Comparison of ENCODE assay signal across 24 cellular contexts in the genomic region with DNA sequence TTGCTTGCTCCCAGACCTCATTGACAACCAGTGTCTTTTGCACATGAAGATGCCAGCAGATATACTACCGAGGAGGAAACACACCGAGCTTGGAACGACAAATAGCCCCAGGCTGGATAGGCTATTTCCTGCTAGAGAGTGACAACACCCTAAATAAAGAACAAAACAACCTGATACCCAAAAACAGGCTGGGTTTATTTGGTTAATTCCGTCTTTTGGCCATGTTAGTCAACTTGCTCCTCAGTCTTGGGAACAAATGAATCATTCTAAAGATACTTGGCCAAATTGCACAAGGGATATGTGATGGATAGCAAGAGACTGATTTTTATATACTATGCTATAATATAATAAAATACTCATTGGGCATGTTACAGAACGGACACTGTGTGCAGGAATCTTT. TPM values are rescaled to one million over a fixed set of nuclear protein-coding genes. Genes with fewer than 3 reads are reported as not detected.
"Had no signal": no experiment of that assay in that cellular context is flagged by ENCODE, and none has a peak within 500 bp of the region (broad histone marks: within the 10 kb centered on the region; RNA-seq: fewer than 3 reads in every experiment).

No MANE protein-coding gene starts in this region.

- H3K9me3 ChIP-seq: ascending aorta, colonic mucosa, heart right ventricle, ovary, testis had no signal

- H3K27me3 ChIP-seq: ascending aorta, cardiac muscle cell, colonic mucosa, heart right ventricle, ovary, testis had no signal

- H3K27me3 Mint-ChIP-seq: activated CD4-positive, alpha-beta memory T cell treated with anti-CD3 and anti-CD28 coated beads, Interleukin-2, amount 10 ng/mL, durations not matched to agents 7 days and 5 days; activated CD4-positive, alpha-beta T cell treated with anti-CD3 and anti-CD28 coated beads for 36 hours had no signal

- H3K9me3 Mint-ChIP-seq: activated CD4-positive, alpha-beta memory T cell treated with anti-CD3 and anti-CD28 coated beads, Interleukin-2, amount 10 ng/mL, durations not matched to agents 7 days and 5 days; activated T-cell treated with anti-CD3 and anti-CD28 coated beads, Interleukin-2, amount 50 U/mL, for 72 hours had no signal

- H3K36me3 ChIP-seq: ascending aorta, cardiac muscle cell, colonic mucosa, heart right ventricle, ovary had no signal

- H3K4me1 ChIP-seq: ascending aorta, colonic mucosa, heart right ventricle, testis had no signal

- DNase-seq: activated CD4-positive, alpha-beta memory T cell treated with anti-CD3 and anti-CD28 coated beads, Interleukin-2, amount 10 ng/mL, durations not matched to agents 7 days and 5 days; activated CD4-positive, alpha-beta T cell treated with anti-CD3 and anti-CD28 coated beads for 36 hours; activated CD8-positive, alpha-beta memory T cell treated with anti-CD3 and anti-CD28 coated beads, Interleukin-2, amount 50 U/mL, for 4 hours; activated gamma-delta T cell treated with Interleukin-2 at 50 U/mL for 16 hours; activated naive CD8-positive, alpha-beta T cell treated with anti-CD3 and anti-CD28 coated beads, Interleukin-2, amount 10 ng/mL, durations not matched to agents 7 days and 5 days; activated T-cell treated with anti-CD3 and anti-CD28 coated beads, Interleukin-2, amount 50 U/mL, for 72 hours; colonic mucosa; effector memory CD4-positive, alpha-beta T cell; erythroblast; foreskin melanocyte; heart right ventricle; ovary; stimulated activated CD4-positive, alpha-beta T cell treated with anti-CD3 and anti-CD28 coated beads, Interleukin-4, amount 100 ng/mL, for 1 hour; stimulated activated CD8-positive, alpha-beta memory T cell treated with anti-CD3 and anti-CD28 coated beads, Interleukin-4, amount 100 ng/mL, for 48 hours; stimulated activated naive CD8-positive, alpha-beta T cell treated with anti-CD3 and anti-CD28 coated beads, Interleukin-15, Interleukin-2, amounts not matched to agents 100 U/mL and 50 U/mL, for 24 hours; T-helper 9 cell; testis had no signal

- H3K4me1 Mint-ChIP-seq: activated CD4-positive, alpha-beta T cell treated with anti-CD3 and anti-CD28 coated beads for 36 hours had no signal

- ATAC-seq: activated CD4-positive, alpha-beta T cell treated with anti-CD3 and anti-CD28 coated beads for 36 hours; activated T-cell treated with anti-CD3 and anti-CD28 coated beads, Interleukin-2, amount 50 U/mL, for 72 hours; heart right ventricle; stimulated activated naive CD8-positive, alpha-beta T cell treated with anti-CD3 and anti-CD28 coated beads, Interleukin-15, Interleukin-2, amounts not matched to agents 100 U/mL and 50 U/mL, for 24 hours had no signal

- H3K36me3 Mint-ChIP-seq: activated naive CD8-positive, alpha-beta T cell treated with anti-CD3 and anti-CD28 coated beads, Interleukin-2, amount 10 ng/mL, durations not matched to agents 7 days and 5 days had no signal

- H3K27ac Mint-ChIP-seq: activated CD4-positive, alpha-beta memory T cell treated with anti-CD3 and anti-CD28 coated beads, Interleukin-2, amount 10 ng/mL, durations not matched to agents 7 days and 5 days; activated CD4-positive, alpha-beta T cell treated with anti-CD3 and anti-CD28 coated beads for 36 hours; activated naive CD8-positive, alpha-beta T cell treated with anti-CD3 and anti-CD28 coated beads, Interleukin-2, amount 10 ng/mL, durations not matched to agents 7 days and 5 days; activated T-cell treated with anti-CD3 and anti-CD28 coated beads, Interleukin-2, amount 50 U/mL, for 72 hours had no signal

- H3K4me3 ChIP-seq: ascending aorta, cardiac muscle cell, colonic mucosa, heart right ventricle, ovary, testis had no signal

- H3K27ac ChIP-seq: ascending aorta, cardiac muscle cell, colonic mucosa, heart right ventricle, ovary, testis, VCaP had no signal

- H3K4me3 Mint-ChIP-seq: activated CD4-positive, alpha-beta memory T cell treated with anti-CD3 and anti-CD28 coated beads, Interleukin-2, amount 10 ng/mL, durations not matched to agents 7 days and 5 days; activated CD4-positive, alpha-beta T cell treated with anti-CD3 and anti-CD28 coated beads for 36 hours; activated naive CD8-positive, alpha-beta T cell treated with anti-CD3 and anti-CD28 coated beads, Interleukin-2, amount 10 ng/mL, durations not matched to agents 7 days and 5 days; activated T-cell treated with anti-CD3 and anti-CD28 coated beads, Interleukin-2, amount 50 U/mL, for 72 hours had no signal

RNA-seq across cellular contexts. Expression of a gene that starts 11.5 kb away (rescaled TPM):
- total RNA-seq: activated CD4-positive, alpha-beta memory T cell treated with anti-CD3 and anti-CD28 coated beads, Interleukin-2, amount 10 ng/mL, durations not matched to agents 7 days and 5 days; activated CD4-positive, alpha-beta T cell treated with anti-CD3 and anti-CD28 coated beads for 36 hours; activated naive CD8-positive, alpha-beta T cell treated with anti-CD3 and anti-CD28 coated beads, Interleukin-2, amount 10 ng/mL, durations not matched to agents 7 days and 5 days; activated T-cell treated with anti-CD3 and anti-CD28 coated beads, Interleukin-2, amount 50 U/mL, for 72 hours; ascending aorta; cardiac muscle cell; colonic mucosa; kidney epithelial cell; liver; ovary; ureter had no signal
- polyA plus RNA-seq: cardiac muscle cell, liver, neural cell, ovary had no signal

RNA-seq across cellular contexts. Expression of a gene that starts 15.3 kb away (rescaled TPM):
- total RNA-seq: activated CD4-positive, alpha-beta memory T cell treated with anti-CD3 and anti-CD28 coated beads, Interleukin-2, amount 10 ng/mL, durations not matched to agents 7 days and 5 days; activated CD4-positive, alpha-beta T cell treated with anti-CD3 and anti-CD28 coated beads for 36 hours; activated naive CD8-positive, alpha-beta T cell treated with anti-CD3 and anti-CD28 coated beads, Interleukin-2, amount 10 ng/mL, durations not matched to agents 7 days and 5 days; activated T-cell treated with anti-CD3 and anti-CD28 coated beads, Interleukin-2, amount 50 U/mL, for 72 hours; ascending aorta; cardiac muscle cell; colonic mucosa; heart right ventricle; kidney epithelial cell; liver; ovary; testis; ureter had no signal
- polyA plus RNA-seq: cardiac muscle cell, neural cell, ovary had no signal

RNA-seq across cellular contexts. Expression of a gene that starts 58.0 kb away (rescaled TPM):
- total RNA-seq: activated CD4-positive, alpha-beta memory T cell treated with anti-CD3 and anti-CD28 coated beads, Interleukin-2, amount 10 ng/mL, durations not matched to agents 7 days and 5 days; activated CD4-positive, alpha-beta T cell treated with anti-CD3 and anti-CD28 coated beads for 36 hours; activated naive CD8-positive, alpha-beta T cell treated with anti-CD3 and anti-CD28 coated beads, Interleukin-2, amount 10 ng/mL, durations not matched to agents 7 days and 5 days; ascending aorta; cardiac muscle cell; kidney epithelial cell; ureter had no signal
- polyA plus RNA-seq: cardiac muscle cell, heart right ventricle, liver, neural cell, ovary had no signal
